Comparison of ENCODE assay signal across 8 cellular contexts in the genomic region with DNA sequence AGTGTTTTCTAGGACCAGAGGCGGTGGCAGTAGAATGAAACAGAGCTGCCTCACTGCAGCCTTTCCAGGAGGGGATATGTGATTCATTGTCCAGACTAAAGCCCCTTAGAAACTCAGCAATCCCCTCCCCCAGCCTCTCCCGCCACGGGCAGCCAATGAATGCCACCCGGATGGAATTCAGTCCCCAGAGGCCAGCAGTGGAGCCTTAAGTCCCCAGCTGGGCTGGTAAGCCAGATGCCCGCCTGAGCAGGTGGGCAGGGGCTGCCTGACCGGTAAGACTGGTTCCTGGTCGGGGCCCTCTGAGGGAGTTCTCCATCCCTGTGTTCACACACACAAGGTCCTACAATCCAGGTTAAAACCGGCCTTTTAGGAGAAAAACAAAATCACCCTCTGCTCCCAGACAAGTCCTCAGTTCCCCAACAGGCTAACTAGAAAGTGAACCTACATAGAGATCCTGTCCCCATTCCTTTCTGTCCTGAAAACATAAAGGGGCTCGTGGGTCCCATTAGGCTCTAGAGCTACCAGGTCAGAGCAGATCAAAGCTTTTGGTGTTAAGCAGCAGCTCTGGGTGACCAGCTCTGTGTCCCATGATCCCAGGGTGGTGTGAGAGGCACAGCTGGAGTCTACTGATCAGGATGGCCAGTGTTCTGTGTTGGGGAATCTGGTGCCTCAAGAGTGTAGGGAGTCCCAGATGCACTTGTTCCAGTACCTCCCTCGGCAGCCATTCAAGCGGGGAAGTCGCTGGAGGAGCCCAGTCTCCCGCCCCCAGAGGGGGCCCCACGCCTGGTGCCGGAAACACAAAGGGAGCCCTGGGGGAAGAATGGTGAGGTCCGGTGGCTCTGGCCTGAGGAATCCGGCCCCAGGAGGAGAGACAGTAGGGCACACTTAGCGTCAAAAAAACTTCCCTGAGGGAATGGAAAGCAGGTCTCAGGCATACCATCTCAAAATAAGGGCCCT. TPM values are rescaled to one million over a fixed set of nuclear protein-coding genes. Genes with fewer than 3 reads are reported as not detected.
DNase-seq lines count a peak whose midpoint lies in the region; ATAC-seq, FAIRE-seq and TF ChIP-seq lines count a peak whose summit lies in the region.

No MANE protein-coding gene starts in this region.

- in situ Hi-C loops in GM12878 (cut with MboI), result no loop called here

- peak; percentile 28 for DNase-seq in activated T-cell treated with anti-CD3 and anti-CD28 coated beads for 48 hours (ENCODE audit: low read depth)
- DNase-seq in activated T-cell treated with anti-CD3 and anti-CD28 coated beads for 4 hours, result no peak
- peak; percentile 87 for DNase-seq in NCI-H82 (lab: John Stamatoyannopoulos, UW)
- no peak for DNase-seq in GM12878 (ENCODE audit: low read depth, low spot score)
- DNase-seq in kidney epithelial cell (ENCODE audit: low read depth), result no peak
- DNase-seq in stimulated activated CD8-positive, alpha-beta memory T cell treated with anti-CD3 and anti-CD28 coated beads, Interleukin-4, amount 100 ng/mL, for 48 hours, result peak; percentile 64
- DNase-seq in MM.1S, result no peak

- H3K79me2 ChIP-seq in GM12878 (ENCODE audit: control insufficient read depth, insufficient read depth, low read length), result peaks cover 40% of the 10 kb centered on the region
- peaks cover 21% of the 10 kb centered on the region for H3K79me2 ChIP-seq in MM.1S (ENCODE audit: low read length)

- peak overlapping the region; percentile 99 for H3K4me2 ChIP-seq in GM12878 (ENCODE audit: control insufficient read depth, insufficient read depth)
- H3K4me2 ChIP-seq in MM.1S (ENCODE audit: low read depth, low read length), result no peak overlapping the region

- H3K4me3 ChIP-seq in GM12878 (peak overlapping the region; percentile 85), kidney epithelial cell (ENCODE audit: low read depth, low read length) (peak overlapping the region; percentile 21), MM.1S (ENCODE audit: low read length) (no peak overlapping the region)

- intact Hi-C loops in GM12878 (cut with micrococcal nuclease; ENCODE audit: unreplicated experiment), result no loop called here

- H4K20me1 ChIP-seq in GM12878 (ENCODE audit: control insufficient read depth, insufficient read depth) (peaks cover 5% of the 10 kb centered on the region; the same call in 1 of the 2 replicates), MM.1S (ENCODE audit: insufficient read depth, low read length) (no peaks in the 10 kb centered on the region)

- TF ChIP-seq RAD21 in GM12878 (IDR thresholded peaks at IDR 0.05; ENCODE audit: insufficient read depth, low read depth, low read length), result no peak

- ATAC-seq in GM12878 (peak; percentile 7), HG03565 (IDR thresholded peaks at IDR 0.05; ENCODE audit: unreplicated experiment) (no peak)

- CTCF ChIA-PET in GM12878 (lab: Yijun Ruan, JAX), result interaction anchor here (0.8 to 1.8 kb wide), 6 partner anchors 56 to 626 kb away, joined by 3 to 4 read pairs (median 4); a partner anchor contains a TSS

- H3K27ac ChIP-seq in GM12878 (ENCODE audit: control insufficient read depth, insufficient read depth) (peak overlapping the region; percentile 57), MM.1S (ENCODE audit: low read length) (no peak overlapping the region)

- POLR2A ChIA-PET in GM12878 (lab: Charles Lee), result interaction anchor here (1.0 kb wide), 1 partner anchor 10 kb away, joined by 4 read pairs; no protein-coding TSS in a partner anchor

- peaks cover 20% of the 10 kb centered on the region for H3K4me1 ChIP-seq in GM12878 (ENCODE audit: control insufficient read depth, insufficient read depth, low read length)
- H3K4me1 ChIP-seq in MM.1S (ENCODE audit: low read length), result peaks cover 7% of the 10 kb centered on the region; the same call in 1 of the 2 replicates

- TF ChIP-seq CTCF in GM12878 (IDR thresholded peaks at IDR 0.05 in 2 of 3, conservative IDR thresholded peaks at IDR 0.05 in 1 of 3; ENCODE audit: control insufficient read depth in 2 of 3, extremely low read depth in 1 of 3, insufficient read depth in 1 of 3, low read depth in 3 of 3, low read length in 3 of 3) (no peak), kidney epithelial cell (IDR thresholded peaks at IDR 0.05; ENCODE audit: insufficient read depth, low read length, poor library complexity, severe bottlenecking) (no peak), MM.1S (IDR thresholded peaks at IDR 0.05; ENCODE audit: low read length) (no peak)

- WGBS in GM12878 (ENCODE audit: insufficient coverage, insufficient replicate concordance, low lambda C conversion rate, missing lambda C conversion rate), result 19% methylated on average over 18 of the region's 18 CpGs

- H3K9ac ChIP-seq in GM12878 (ENCODE audit: control insufficient read depth, insufficient read depth, low read length) (peak overlapping the region; percentile 71), MM.1S (ENCODE audit: low read length) (no peak overlapping the region)

- H3K36me3 ChIP-seq in GM12878 (ENCODE audit: control insufficient read depth in 2 of 2, insufficient read depth in 2 of 2, low read length in 1 of 2) (peaks cover 17 to 18% of the 10 kb centered on the region in 2 experiments), kidney epithelial cell (ENCODE audit: control insufficient read depth, insufficient read depth, low read length) (peaks cover 2% of the 10 kb centered on the region), MM.1S (replicated peaks; ENCODE audit: insufficient read depth, low read length) (no peaks in the 10 kb centered on the region)

- RAD21 ChIA-PET in GM12878 (lab: Charles Lee; ENCODE audit: unreplicated experiment), result interaction anchor here (1.1 kb wide), 1 partner anchor 16 kb away, joined by 3 read pairs; no protein-coding TSS in a partner anchor

- SMC1A ChIA-PET in GM12878 (lab: Charles Lee; ENCODE audit: uncharacterized antibody, unreplicated experiment), result interaction anchor here (0.7 to 1.3 kb wide), 2 partner anchors 50 to 68 kb away, joined by 3 read pairs; no protein-coding TSS in a partner anchor

- H2AFZ ChIP-seq in GM12878 (ENCODE audit: control insufficient read depth, low read depth, low read length), result no peak overlapping the region
- H2AFZ ChIP-seq in MM.1S (ENCODE audit: low read length), result no peak overlapping the region

- no peaks in the 10 kb centered on the region for H3K27me3 ChIP-seq in GM12878 (replicated peaks in 1 of 2; ENCODE audit: control insufficient read depth in 2 of 2, insufficient read depth in 2 of 2, low read length in 1 of 2)
- H3K27me3 ChIP-seq in kidney epithelial cell (ENCODE audit: control insufficient read depth, insufficient read depth, low read length), result no peaks in the 10 kb centered on the region
- no peaks in the 10 kb centered on the region for H3K27me3 ChIP-seq in MM.1S (replicated peaks; ENCODE audit: insufficient read depth, low read length)

- TF ChIP-seq EP300 in GM12878 (IDR thresholded peaks at IDR 0.05; ENCODE audit: borderline replicate concordance in 1 of 2, control insufficient read depth in 1 of 2, low read depth in 2 of 2, low read length in 2 of 2), result no peak

- FAIRE-seq in GM12878 (lab: Jason Lieb, UNC), result no peak

- peak; percentile 39; the same call in 1 of the 2 replicates for TF ChIP-seq POLR2A in GM12878 (IDR thresholded peaks at IDR 0.05; ENCODE audit: low read depth, low read length)

- peaks cover 14% of the 10 kb centered on the region for H3F3A ChIP-seq in MM.1S (ENCODE audit: insufficient read depth, low read length)

- no peaks in the 10 kb centered on the region for H3K9me3 ChIP-seq in GM12878 (replicated peaks; ENCODE audit: control insufficient read depth, insufficient read depth, low read length)
- H3K9me3 ChIP-seq in MM.1S (replicated peaks; ENCODE audit: insufficient read depth, low read length), result no peaks in the 10 kb centered on the region

- H3K9me2 ChIP-seq in MM.1S (replicated peaks; ENCODE audit: insufficient read depth, low read length), result no peaks in the 10 kb centered on the region

- no TSS peak for BruUV-seq in GM12878 (replicated peaks; lab: Mats Ljungman, UMichigan)

RNA-seq across cellular contexts. Expression of a gene that starts 2.6 kb away (rescaled TPM):
- total RNA-seq in GM12878 (2013; cell fraction: nucleolus; rRNA removed), result 50.6 and 62.7 TPM in 2 replicates
- 20.4 and 22.3 TPM in 2 replicates for total RNA-seq in GM12878 (2014; rRNA removed)
- 12.3 and 12.5 TPM in 2 replicates for total RNA-seq in GM12878 (2014; rRNA removed; fragmentation: Illumina TruSeq; extraction: Trizol)
- 27.3 and 32.7 TPM in 2 replicates for total RNA-seq in GM12878 (2021)
- polyA plus RNA-seq in GM12878 (2011; ENCODE audit: low read depth), result 10.2 TPM
- polyA plus RNA-seq in GM12878 (2011; rRNA removed), result 10.6 and 15.3 TPM in 2 replicates
- polyA plus RNA-seq in GM12878 (2011; cell fraction: cytosol; rRNA removed), result 16.7 and 17.7 TPM in 2 replicates
- 42.9 and 54.5 TPM in 2 replicates for polyA plus RNA-seq in GM12878 (2011; cell fraction: nucleus; rRNA removed)
- 15.5 and 20.4 TPM in 2 replicates for polyA plus RNA-seq in GM12878 (2012)
- polyA plus RNA-seq in GM12878 (2014; fragmentation: Illumina TruSeq; extraction: Trizol), result 14.3 and 17.3 TPM in 2 replicates
- polyA plus RNA-seq in GM12878 (2014; fragmentation: Nextera tagmentation; extraction: Ambion mirVana), result 1 to 10 TPM; 3.6 to 4.5 TPM
- 17.7 and 21.2 TPM in 2 replicates for polyA plus RNA-seq in GM12878 (2014; rRNA removed)
- polyA plus RNA-seq in GM12878 (2016; fragmentation: Nextera tagmentation; extraction: Ambion mirVana), result 1 to 10 TPM; 4.4 to 5.0 TPM
- polyA minus RNA-seq in GM12878 (2011; rRNA and poly(A)+ RNA removed), result 24.4 and 45.8 TPM in 2 replicates
- 15.2 and 19.1 TPM in 2 replicates for polyA minus RNA-seq in GM12878 (2011; cell fraction: cytosol; rRNA and poly(A)+ RNA removed)
- polyA minus RNA-seq in GM12878 (2011; cell fraction: nucleus; rRNA and poly(A)+ RNA removed), result 30.3 and 54.0 TPM in 2 replicates
- total RNA-seq in kidney epithelial cell, result 56.6 and 60.7 TPM in 2 replicates

RNA-seq across cellular contexts. Expression of a gene that starts 51.2 kb away (rescaled TPM):
- total RNA-seq in GM12878 (2013; cell fraction: nucleolus; rRNA removed), result 20.7 and 25.3 TPM in 2 replicates
- 3.4 and 3.6 TPM in 2 replicates for total RNA-seq in GM12878 (2014; rRNA removed)
- total RNA-seq in GM12878 (2014; rRNA removed; fragmentation: Illumina TruSeq; extraction: Trizol), result 2.3 and 2.6 TPM in 2 replicates
- total RNA-seq in GM12878 (2021), result 3.8 and 4.1 TPM in 2 replicates
- polyA plus RNA-seq in GM12878 (2011; ENCODE audit: low read depth), result 4.0 TPM
- polyA plus RNA-seq in GM12878 (2011; rRNA removed), result 5.6 and 6.5 TPM in 2 replicates
- 5.9 and 6.6 TPM in 2 replicates for polyA plus RNA-seq in GM12878 (2011; cell fraction: cytosol; rRNA removed)
- polyA plus RNA-seq in GM12878 (2011; cell fraction: nucleus; rRNA removed), result 7.6 and 10.6 TPM in 2 replicates
- 6.1 and 8.8 TPM in 2 replicates for polyA plus RNA-seq in GM12878 (2012)
- polyA plus RNA-seq in GM12878 (2014; fragmentation: Illumina TruSeq; extraction: Trizol), result 1.2 and 2.4 TPM in 2 replicates
- polyA plus RNA-seq in GM12878 (2014; fragmentation: Nextera tagmentation; extraction: Ambion mirVana), result under 1 TPM; 0.77 to 0.80 TPM
- 2.4 and 2.9 TPM in 2 replicates for polyA plus RNA-seq in GM12878 (2014; rRNA removed)
- 1 to 10 TPM; 3.0 to 3.1 TPM for polyA plus RNA-seq in GM12878 (2016; fragmentation: Nextera tagmentation; extraction: Ambion mirVana)
- polyA minus RNA-seq in GM12878 (2011; rRNA and poly(A)+ RNA removed), result 4.2 and 7.3 TPM in 2 replicates
- 2.0 and 2.4 TPM in 2 replicates for polyA minus RNA-seq in GM12878 (2011; cell fraction: cytosol; rRNA and poly(A)+ RNA removed)
- 6.4 and 8.6 TPM in 2 replicates for polyA minus RNA-seq in GM12878 (2011; cell fraction: nucleus; rRNA and poly(A)+ RNA removed)
- 14.0 and 17.5 TPM in 2 replicates for total RNA-seq in kidney epithelial cell

RNA-seq across cellular contexts. Expression of a gene that starts 55.9 kb away (rescaled TPM):
- total RNA-seq in GM12878 (2013; cell fraction: nucleolus; rRNA removed), result 59.6 and 69.7 TPM in 2 replicates
- total RNA-seq in GM12878 (2014; rRNA removed), result 61.7 and 62.3 TPM in 2 replicates
- 64.1 and 65.0 TPM in 2 replicates for total RNA-seq in GM12878 (2014; rRNA removed; fragmentation: Illumina TruSeq; extraction: Trizol)
- total RNA-seq in GM12878 (2021), result 59.1 and 59.9 TPM in 2 replicates
- polyA plus RNA-seq in GM12878 (2011; ENCODE audit: low read depth), result 55.1 TPM
- 87.2 and 112 TPM in 2 replicates for polyA plus RNA-seq in GM12878 (2011; rRNA removed)
- polyA plus RNA-seq in GM12878 (2011; cell fraction: cytosol; rRNA removed), result 50.6 and 50.9 TPM in 2 replicates
- 46.1 and 49.4 TPM in 2 replicates for polyA plus RNA-seq in GM12878 (2011; cell fraction: nucleus; rRNA removed)
- polyA plus RNA-seq in GM12878 (2012), result 45.8 and 53.0 TPM in 2 replicates
- 84.4 and 104 TPM in 2 replicates for polyA plus RNA-seq in GM12878 (2014; fragmentation: Illumina TruSeq; extraction: Trizol)
- polyA plus RNA-seq in GM12878 (2014; fragmentation: Nextera tagmentation; extraction: Ambion mirVana), result 100 to 1,000 TPM; 120 to 147 TPM
- polyA plus RNA-seq in GM12878 (2014; rRNA removed), result 59.7 and 71.1 TPM in 2 replicates
- polyA plus RNA-seq in GM12878 (2016; fragmentation: Nextera tagmentation; extraction: Ambion mirVana), result 100 to 1,000 TPM; 119 to 124 TPM
- 67.8 and 86.8 TPM in 2 replicates for polyA minus RNA-seq in GM12878 (2011; rRNA and poly(A)+ RNA removed)
- polyA minus RNA-seq in GM12878 (2011; cell fraction: cytosol; rRNA and poly(A)+ RNA removed), result 22.7 and 32.2 TPM in 2 replicates
- polyA minus RNA-seq in GM12878 (2011; cell fraction: nucleus; rRNA and poly(A)+ RNA removed), result 18.0 and 29.5 TPM in 2 replicates
- total RNA-seq in kidney epithelial cell, result 62.6 and 68.9 TPM in 2 replicates

Comparison
In these comparisons a context has a peak if more than half of its experiments do, and no peak if none do; other contexts are left out.
1. DNase-seq: peak in activated T-cell treated with anti-CD3 and anti-CD28 coated beads for 48 hours (single experiment), NCI-H82 (single experiment) and stimulated activated CD8-positive, alpha-beta memory T cell treated with anti-CD3 and anti-CD28 coated beads, Interleukin-4, amount 100 ng/mL, for 48 hours (single experiment); none in activated T-cell treated with anti-CD3 and anti-CD28 coated beads for 4 hours (single experiment), GM12878 (single experiment), kidney epithelial cell (single experiment) and MM.1S (single experiment).